1 cellular context compared by ENCODE assay signal in the genomic region with DNA sequence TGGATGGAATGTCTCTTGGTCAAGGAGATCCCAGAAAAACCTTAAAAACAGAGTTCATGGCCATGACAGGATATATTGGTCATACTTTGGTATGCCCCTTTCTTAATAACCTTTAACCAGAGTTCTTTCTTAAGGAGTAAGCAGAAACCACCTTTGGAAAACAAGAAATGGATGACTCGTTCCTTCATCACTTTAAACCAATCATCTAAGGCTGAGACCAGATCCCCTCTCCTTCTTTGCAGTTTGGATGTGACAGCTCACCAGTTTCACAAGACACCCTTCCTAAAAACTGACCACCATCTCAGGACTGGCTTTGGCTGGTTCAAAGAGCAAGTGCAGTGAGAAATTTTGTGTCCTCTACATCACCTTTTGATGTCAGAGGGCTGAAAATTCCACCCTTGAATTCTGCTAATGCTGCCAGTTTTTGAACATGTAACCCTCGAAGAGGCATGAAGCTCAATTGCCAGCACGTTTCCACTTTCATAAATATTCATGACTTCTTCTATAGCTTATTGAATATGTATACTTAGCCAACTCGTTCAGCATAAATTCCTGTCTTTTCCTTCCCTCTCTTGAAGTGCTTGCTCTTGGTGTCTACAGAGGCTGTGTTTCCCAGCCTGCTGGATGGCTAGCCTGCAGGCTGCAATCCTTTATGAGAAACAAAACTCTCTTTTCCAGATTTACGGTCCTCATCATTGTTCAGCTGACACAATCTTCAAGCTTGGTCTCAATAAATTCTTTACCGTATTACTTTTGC.
TF ChIP-seq lines count a peak whose summit lies in the region.

No MANE protein-coding gene starts in this region.

TF ChIP-seq in GM23338, 12 proteins besides CTCF, POLR2A, EP300 and RAD21 (continued from another document):
- TF ChIP-seq, protein P1, sequence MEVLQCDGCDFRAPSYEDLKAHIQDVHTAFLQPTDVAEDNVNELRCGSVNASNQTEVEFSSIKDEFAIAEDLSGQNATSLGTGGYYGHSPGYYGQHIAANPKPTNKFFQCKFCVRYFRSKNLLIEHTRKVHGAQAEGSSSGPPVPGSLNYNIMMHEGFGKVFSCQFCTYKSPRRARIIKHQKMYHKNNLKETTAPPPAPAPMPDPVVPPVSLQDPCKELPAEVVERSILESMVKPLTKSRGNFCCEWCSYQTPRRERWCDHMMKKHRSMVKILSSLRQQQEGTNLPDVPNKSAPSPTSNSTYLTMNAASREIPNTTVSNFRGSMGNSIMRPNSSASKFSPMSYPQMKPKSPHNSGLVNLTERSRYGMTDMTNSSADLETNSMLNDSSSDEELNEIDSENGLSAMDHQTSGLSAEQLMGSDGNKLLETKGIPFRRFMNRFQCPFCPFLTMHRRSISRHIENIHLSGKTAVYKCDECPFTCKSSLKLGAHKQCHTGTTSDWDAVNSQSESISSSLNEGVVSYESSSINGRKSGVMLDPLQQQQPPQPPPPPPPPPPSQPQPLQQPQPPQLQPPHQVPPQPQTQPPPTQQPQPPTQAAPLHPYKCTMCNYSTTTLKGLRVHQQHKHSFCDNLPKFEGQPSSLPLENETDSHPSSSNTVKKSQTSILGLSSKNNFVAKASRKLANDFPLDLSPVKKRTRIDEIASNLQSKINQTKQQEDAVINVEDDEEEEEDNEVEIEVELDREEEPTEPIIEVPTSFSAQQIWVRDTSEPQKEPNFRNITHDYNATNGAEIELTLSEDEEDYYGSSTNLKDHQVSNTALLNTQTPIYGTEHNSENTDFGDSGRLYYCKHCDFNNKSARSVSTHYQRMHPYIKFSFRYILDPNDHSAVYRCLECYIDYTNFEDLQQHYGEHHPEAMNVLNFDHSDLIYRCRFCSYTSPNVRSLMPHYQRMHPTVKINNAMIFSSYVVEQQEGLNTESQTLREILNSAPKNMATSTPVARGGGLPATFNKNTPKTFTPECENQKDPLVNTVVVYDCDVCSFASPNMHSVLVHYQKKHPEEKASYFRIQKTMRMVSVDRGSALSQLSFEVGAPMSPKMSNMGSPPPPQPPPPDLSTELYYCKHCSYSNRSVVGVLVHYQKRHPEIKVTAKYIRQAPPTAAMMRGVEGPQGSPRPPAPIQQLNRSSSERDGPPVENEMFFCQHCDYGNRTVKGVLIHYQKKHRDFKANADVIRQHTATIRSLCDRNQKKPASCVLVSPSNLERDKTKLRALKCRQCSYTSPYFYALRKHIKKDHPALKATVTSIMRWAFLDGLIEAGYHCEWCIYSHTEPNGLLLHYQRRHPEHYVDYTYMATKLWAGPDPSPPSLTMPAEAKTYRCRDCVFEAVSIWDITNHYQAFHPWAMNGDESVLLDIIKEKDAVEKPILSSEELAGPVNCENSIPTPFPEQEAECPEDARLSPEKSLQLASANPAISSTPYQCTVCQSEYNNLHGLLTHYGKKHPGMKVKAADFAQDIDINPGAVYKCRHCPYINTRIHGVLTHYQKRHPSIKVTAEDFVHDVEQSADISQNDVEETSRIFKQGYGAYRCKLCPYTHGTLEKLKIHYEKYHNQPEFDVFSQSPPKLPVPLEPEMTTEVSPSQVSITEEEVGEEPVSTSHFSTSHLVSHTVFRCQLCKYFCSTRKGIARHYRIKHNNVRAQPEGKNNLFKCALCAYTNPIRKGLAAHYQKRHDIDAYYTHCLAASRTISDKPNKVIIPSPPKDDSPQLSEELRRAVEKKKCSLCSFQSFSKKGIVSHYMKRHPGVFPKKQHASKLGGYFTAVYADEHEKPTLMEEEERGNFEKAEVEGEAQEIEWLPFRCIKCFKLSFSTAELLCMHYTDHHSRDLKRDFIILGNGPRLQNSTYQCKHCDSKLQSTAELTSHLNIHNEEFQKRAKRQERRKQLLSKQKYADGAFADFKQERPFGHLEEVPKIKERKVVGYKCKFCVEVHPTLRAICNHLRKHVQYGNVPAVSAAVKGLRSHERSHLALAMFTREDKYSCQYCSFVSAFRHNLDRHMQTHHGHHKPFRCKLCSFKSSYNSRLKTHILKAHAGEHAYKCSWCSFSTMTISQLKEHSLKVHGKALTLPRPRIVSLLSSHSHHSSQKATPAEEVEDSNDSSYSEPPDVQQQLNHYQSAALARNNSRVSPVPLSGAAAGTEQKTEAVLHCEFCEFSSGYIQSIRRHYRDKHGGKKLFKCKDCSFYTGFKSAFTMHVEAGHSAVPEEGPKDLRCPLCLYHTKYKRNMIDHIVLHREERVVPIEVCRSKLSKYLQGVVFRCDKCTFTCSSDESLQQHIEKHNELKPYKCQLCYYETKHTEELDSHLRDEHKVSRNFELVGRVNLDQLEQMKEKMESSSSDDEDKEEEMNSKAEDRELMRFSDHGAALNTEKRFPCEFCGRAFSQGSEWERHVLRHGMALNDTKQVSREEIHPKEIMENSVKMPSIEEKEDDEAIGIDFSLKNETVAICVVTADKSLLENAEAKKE (CRISPR knock-in tag; IDR thresholded peaks at IDR 0.05): no peak
- TF ChIP-seq JUNB (IDR thresholded peaks at IDR 0.05; ENCODE audit: unreplicated experiment): no peak
- no peak for TF ChIP-seq CREB1 (CRISPR knock-in tag; IDR thresholded peaks at IDR 0.05; ENCODE audit: low read depth)
- no peak for TF ChIP-seq ZNF331 (CRISPR knock-in tag; IDR thresholded peaks at IDR 0.05; ENCODE audit: low read depth)
- TF ChIP-seq, protein P2, sequence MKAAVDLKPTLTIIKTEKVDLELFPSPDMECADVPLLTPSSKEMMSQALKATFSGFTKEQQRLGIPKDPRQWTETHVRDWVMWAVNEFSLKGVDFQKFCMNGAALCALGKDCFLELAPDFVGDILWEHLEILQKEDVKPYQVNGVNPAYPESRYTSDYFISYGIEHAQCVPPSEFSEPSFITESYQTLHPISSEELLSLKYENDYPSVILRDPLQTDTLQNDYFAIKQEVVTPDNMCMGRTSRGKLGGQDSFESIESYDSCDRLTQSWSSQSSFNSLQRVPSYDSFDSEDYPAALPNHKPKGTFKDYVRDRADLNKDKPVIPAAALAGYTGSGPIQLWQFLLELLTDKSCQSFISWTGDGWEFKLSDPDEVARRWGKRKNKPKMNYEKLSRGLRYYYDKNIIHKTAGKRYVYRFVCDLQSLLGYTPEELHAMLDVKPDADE (IDR thresholded peaks at IDR 0.05): no peak
